In genomic region chr5:41182666-41183065, GRCh38 we compare ENCODE assay signal across 1 cellular context.
A peak's percentile ranks its signal among the peaks of the same experiment; 100 is the strongest.
TF ChIP-seq lines count a peak whose summit lies in the region.

No MANE protein-coding gene starts in this region.

TF ChIP-seq in HepG2, 621 proteins besides CTCF, POLR2A, EP300 and RAD21 (continued from another document):
- TF ChIP-seq ZNF512 (CRISPR knock-in tag; IDR thresholded peaks at IDR 0.05) (no peak), TEF (CRISPR knock-in tag; IDR thresholded peaks at IDR 0.05) (no peak), ZBTB21 (CRISPR knock-in tag; IDR thresholded peaks at IDR 0.05) (no peak), TCF7 (IDR thresholded peaks at IDR 0.05; ENCODE audit: low read depth) (0 out of 2 replicates have a peak, but pooled peaks have one; percentile 12), HOXA7 (CRISPR knock-in tag; IDR thresholded peaks at IDR 0.05) (no peak), CCAR2 (optimal IDR thresholded peaks at IDR 0.05; ENCODE audit: low read depth, low read length) (no peak), HMGA1 (CRISPR knock-in tag; conservative IDR thresholded peaks at IDR 0.05) (no peak), HES4 (CRISPR knock-in tag; IDR thresholded peaks at IDR 0.05; ENCODE audit: borderline replicate concordance) (no peak), ELF1 (CRISPR knock-in tag; IDR thresholded peaks at IDR 0.05) (no peak), GATA4 (IDR thresholded peaks at IDR 0.05; ENCODE audit: borderline replicate concordance, low read depth) (no peak)
- TF ChIP-seq, protein P1, sequence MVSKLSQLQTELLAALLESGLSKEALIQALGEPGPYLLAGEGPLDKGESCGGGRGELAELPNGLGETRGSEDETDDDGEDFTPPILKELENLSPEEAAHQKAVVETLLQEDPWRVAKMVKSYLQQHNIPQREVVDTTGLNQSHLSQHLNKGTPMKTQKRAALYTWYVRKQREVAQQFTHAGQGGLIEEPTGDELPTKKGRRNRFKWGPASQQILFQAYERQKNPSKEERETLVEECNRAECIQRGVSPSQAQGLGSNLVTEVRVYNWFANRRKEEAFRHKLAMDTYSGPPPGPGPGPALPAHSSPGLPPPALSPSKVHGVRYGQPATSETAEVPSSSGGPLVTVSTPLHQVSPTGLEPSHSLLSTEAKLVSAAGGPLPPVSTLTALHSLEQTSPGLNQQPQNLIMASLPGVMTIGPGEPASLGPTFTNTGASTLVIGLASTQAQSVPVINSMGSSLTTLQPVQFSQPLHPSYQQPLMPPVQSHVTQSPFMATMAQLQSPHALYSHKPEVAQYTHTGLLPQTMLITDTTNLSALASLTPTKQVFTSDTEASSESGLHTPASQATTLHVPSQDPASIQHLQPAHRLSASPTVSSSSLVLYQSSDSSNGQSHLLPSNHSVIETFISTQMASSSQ (IDR thresholded peaks at IDR 0.05; ENCODE audit: low read depth) = peak; percentile 68
- TF ChIP-seq, protein P1 (CRISPR knock-in tag; IDR thresholded peaks at IDR 0.05; ENCODE audit: borderline replicate concordance) = peak; percentile 93; the same call in 1 of the 2 replicates
TF ChIP-seq in HepG2: peak in this region for 27.
